34 cellular contexts compared by ENCODE assay signal in the genomic region with DNA sequence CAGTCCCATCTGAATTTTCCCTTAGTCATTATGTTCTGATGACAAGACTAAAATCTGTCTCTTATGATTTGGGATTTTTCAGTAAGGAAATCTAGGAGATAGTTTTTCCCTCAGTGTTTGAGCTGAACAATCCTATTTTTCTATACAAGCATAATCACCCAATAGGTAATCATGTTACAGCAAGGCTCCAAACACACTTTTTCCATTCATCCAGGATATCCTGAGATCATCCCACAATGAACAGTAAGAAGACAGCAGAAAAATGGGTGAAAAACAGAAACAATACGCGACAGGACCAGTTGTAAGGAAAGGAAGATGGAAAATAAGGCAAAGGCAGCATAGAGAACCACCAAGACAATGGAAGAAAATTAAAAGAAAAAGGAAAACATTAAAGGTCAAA.
"Had no signal": no experiment of that assay in that cellular context is flagged by ENCODE, and none has a peak within 500 bp of the region (broad histone marks: within the 10 kb centered on the region; RNA-seq: fewer than 3 reads in every experiment).

No MANE protein-coding gene starts in this region.

- H3K4me3 Mint-ChIP-seq: activated B cell treated with CpG ODN at 0.5 μM for 24 hours; activated CD4-positive, alpha-beta memory T cell treated with anti-CD3 and anti-CD28 coated beads for 36 hours; activated naive CD8-positive, alpha-beta T cell treated with anti-CD3 and anti-CD28 coated beads, Interleukin-2, amount 10 ng/mL, durations not matched to agents 7 days and 5 days had no signal

- DNase-seq: activated B cell treated with CpG ODN at 0.5 μM for 24 hours; activated CD4-positive, alpha-beta memory T cell treated with anti-CD3 and anti-CD28 coated beads for 36 hours; activated CD4-positive, alpha-beta T cell treated with anti-CD3 and anti-CD28 coated beads for 4 hours; activated CD4-positive, alpha-beta T cell treated with anti-CD3 and anti-CD28 coated beads, Interleukin-2, amount 50 U/mL, for 1 hour; activated CD4-positive, CD25-positive, alpha-beta regulatory T cell treated with anti-CD3 and anti-CD28 coated beads, Interleukin-2, amount 50 U/mL, for 72 hours; activated CD8-positive, alpha-beta memory T cell treated with anti-CD3 and anti-CD28 coated beads, Interleukin-2, amount 50 U/mL, for 48 hours; activated effector memory CD4-positive, alpha-beta T cell treated with Interleukin-2 at 50 U/mL for 16 hours; activated naive CD4-positive, alpha-beta T cell treated with anti-CD3 and anti-CD28 coated beads, Interleukin-2, amount 50 U/mL, for 16 hours; activated naive CD8-positive, alpha-beta T cell treated with anti-CD3 and anti-CD28 coated beads, Interleukin-2, amount 10 ng/mL, durations not matched to agents 7 days and 5 days; activated T-cell treated with anti-CD3 and anti-CD28 coated beads, Interleukin-2, amount 50 U/mL, for 48 hours; amygdala; body of pancreas; caudate nucleus; NCI-H1092 treated with DMSO at 0.1 percent for 48 hours; NCI-H1417; NCI-H146; NCI-H187; NCI-H2029 treated with DMSO at 0.1 percent for 48 hours; NCI-H2107; NCI-H2171; NCI-H510A; NCI-H526; NCI-H748 treated with DMSO at 0.1 percent for 48 hours; NK-92 treated with Interleukin-12 subunit alpha and Interleukin-12 subunit beta, amount 100 ng/mL, for 24 hours; OCI-M1; Right ventricle myocardium superior; SW 1271; T-helper 1 cell; T-helper 2 cell; T-helper 9 cell had no signal

- FAIRE-seq: astrocyte, bronchial epithelial cell had no signal

- H3K9me3 Mint-ChIP-seq: activated CD4-positive, alpha-beta memory T cell treated with anti-CD3 and anti-CD28 coated beads for 36 hours had no signal

- H3K4me2 ChIP-seq: KMS-11 had no signal

- H3K27me3 Mint-ChIP-seq: activated B cell treated with CpG ODN at 0.5 μM for 24 hours; activated CD4-positive, alpha-beta memory T cell treated with anti-CD3 and anti-CD28 coated beads for 36 hours had no signal

- H3K36me3 Mint-ChIP-seq: activated CD4-positive, alpha-beta memory T cell treated with anti-CD3 and anti-CD28 coated beads for 36 hours had no signal

- H3K9me3 ChIP-seq: body of pancreas had no signal

- H3K4me3 ChIP-seq: body of pancreas had no signal

- H3K27ac ChIP-seq: body of pancreas, KMS-11, VCaP had no signal

- H3K27me3 ChIP-seq: body of pancreas had no signal

- ATAC-seq: body of pancreas had no signal

- H3K9ac ChIP-seq: KMS-11 had no signal

- H3K4me1 ChIP-seq: body of pancreas had no signal

- H3K27ac Mint-ChIP-seq: activated B cell treated with CpG ODN at 0.5 μM for 24 hours; activated CD4-positive, alpha-beta memory T cell treated with anti-CD3 and anti-CD28 coated beads for 36 hours; activated naive CD8-positive, alpha-beta T cell treated with anti-CD3 and anti-CD28 coated beads, Interleukin-2, amount 10 ng/mL, durations not matched to agents 7 days and 5 days had no signal
